8 cellular contexts compared by ENCODE assay signal in genomic region chr6:26156105-26156849, GRCh38.
DNase-seq lines count a peak whose midpoint lies in the region; ATAC-seq and TF ChIP-seq lines count a peak whose summit lies in the region.

No MANE protein-coding gene starts in this region.

- H3K27ac ChIP-seq in Peyer's patch (peak overlapping the region; percentile 89 to 99 (median 94)), fibroblast of lung (ENCODE audit: insufficient read depth, low read length) (peak overlapping the region; percentile 89)

- no peaks in the 10 kb centered on the region for H3K27me3 ChIP-seq in Peyer's patch
- no peaks in the 10 kb centered on the region for H3K27me3 ChIP-seq in fibroblast of lung (ENCODE audit: control insufficient read depth, insufficient read depth, low read length)

- H3K36me3 ChIP-seq in Peyer's patch (no peaks in the 10 kb centered on the region), fibroblast of lung (ENCODE audit: control insufficient read depth, insufficient read depth, low read length) (no peaks in the 10 kb centered on the region)

- peak overlapping the region; percentile 90 for H3K9ac ChIP-seq in fibroblast of lung (ENCODE audit: insufficient read depth, low read length)

- H3K4me1 ChIP-seq in Peyer's patch (peaks cover 0 to 11% (median 4%) of the 10 kb centered on the region in 4 donors), fibroblast of lung (ENCODE audit: control insufficient read depth, extremely low read depth, insufficient read depth, low read length) (peaks cover 3% of the 10 kb centered on the region)

- no peaks in the 10 kb centered on the region for H3K9me3 Mint-ChIP-seq in activated T-helper 17 cell treated with anti-CD3 and anti-CD28 coated beads, Interleukin-2, amount 50 U/mL, for 72 hours
- H3K9me3 Mint-ChIP-seq in naive thymus-derived CD8-positive, alpha-beta T cell: no peaks in the 10 kb centered on the region
- H3K9me3 Mint-ChIP-seq in stimulated activated memory B cell treated with anti-CD40 and anti-IgM and Interleukin-4, amounts not matched to agents 10 μg/mL and 1 μg/mL and 100 μg/mL, for 72 hours: no peaks in the 10 kb centered on the region

- peak overlapping the region; percentile 69 for H2AFZ ChIP-seq in fibroblast of lung (ENCODE audit: low read length)

- POLR2A ChIA-PET in naive thymus-derived CD8-positive, alpha-beta T cell (lab: Charles Lee): interaction anchor here (0.6 to 8.4 kb wide), 53 partner anchors 9 to 1738 kb away, joined by 3 to 1613 read pairs (median 16); partner anchors contain the start of genes HFE, RIPOR2 and ZNF184

- no peaks in the 10 kb centered on the region for H3K79me2 ChIP-seq in fibroblast of lung (ENCODE audit: control insufficient read depth, insufficient read depth, low read length)

- H3K4me3 Mint-ChIP-seq in activated T-helper 17 cell treated with anti-CD3 and anti-CD28 coated beads, Interleukin-2, amount 50 U/mL, for 72 hours: peak overlapping the region; percentile 88
- peak overlapping the region; percentile 89 to 99 (median 96) for H3K4me3 Mint-ChIP-seq in naive thymus-derived CD8-positive, alpha-beta T cell
- peak overlapping the region; percentile 95 for H3K4me3 Mint-ChIP-seq in stimulated activated memory B cell treated with anti-CD40 and anti-IgM and Interleukin-4, amounts not matched to agents 10 μg/mL and 1 μg/mL and 100 μg/mL, for 72 hours

- peaks cover 52% of the 10 kb centered on the region for H3K36me3 Mint-ChIP-seq in activated T-helper 17 cell treated with anti-CD3 and anti-CD28 coated beads, Interleukin-2, amount 50 U/mL, for 72 hours (ENCODE audit: low read depth)
- peaks cover 0 to 3% (median 2%) of the 10 kb centered on the region in 3 donors for H3K36me3 Mint-ChIP-seq in naive thymus-derived CD8-positive, alpha-beta T cell
- peaks cover 13% of the 10 kb centered on the region for H3K36me3 Mint-ChIP-seq in stimulated activated memory B cell treated with anti-CD40 and anti-IgM and Interleukin-4, amounts not matched to agents 10 μg/mL and 1 μg/mL and 100 μg/mL, for 72 hours

- peaks cover 25% of the 10 kb centered on the region for H3K4me1 Mint-ChIP-seq in activated T-helper 17 cell treated with anti-CD3 and anti-CD28 coated beads, Interleukin-2, amount 50 U/mL, for 72 hours
- H3K4me1 Mint-ChIP-seq in naive thymus-derived CD8-positive, alpha-beta T cell: peaks cover 24 to 44% (median 39%) of the 10 kb centered on the region in 4 donors
- peaks cover 31% of the 10 kb centered on the region for H3K4me1 Mint-ChIP-seq in stimulated activated memory B cell treated with anti-CD40 and anti-IgM and Interleukin-4, amounts not matched to agents 10 μg/mL and 1 μg/mL and 100 μg/mL, for 72 hours

- peak in 1 of 6 experiments; percentile 4 for TF ChIP-seq CTCF in Peyer's patch (IDR thresholded peaks at IDR 0.05)
- no peak for TF ChIP-seq CTCF in fibroblast of lung (conservative IDR thresholded peaks at IDR 0.05 in 1 of 2, IDR thresholded peaks at IDR 0.05 in 1 of 2; ENCODE audit: low read depth in 1 of 2, low read length in 2 of 2)

- peak; percentile 53 for DNase-seq in DMS153 treated with DMSO at 0.1 percent for 48 hours (lab: John Stamatoyannopoulos, UW; ENCODE audit: unreplicated experiment)
- peak; percentile 87 for DNase-seq in Jurkat, Clone E6-1 (ENCODE audit: low read depth, low spot score)
- peak; percentile 94 to 98 (median 96) for DNase-seq in Peyer's patch
- DNase-seq in fibroblast of lung (ENCODE audit: low read depth in 2 of 2): peak; percentile 81 to 90
- DNase-seq in naive thymus-derived CD8-positive, alpha-beta T cell: peak; percentile 73 to 96 (median 88)

- H4K20me1 ChIP-seq in fibroblast of lung (ENCODE audit: control insufficient read depth, extremely low read depth, insufficient read depth, low read length): no peaks in the 10 kb centered on the region

- H3K4me2 ChIP-seq in fibroblast of lung (ENCODE audit: extremely low read depth, insufficient read depth, low read length): peak overlapping the region; percentile 89

- H3K9me3 ChIP-seq in Peyer's patch: no peaks in the 10 kb centered on the region
- no peaks in the 10 kb centered on the region for H3K9me3 ChIP-seq in fibroblast of lung (ENCODE audit: control insufficient read depth, insufficient read depth, low read depth, low read length)

- ATAC-seq in GM21619 (IDR thresholded peaks at IDR 0.05; ENCODE audit: unreplicated experiment): peak; percentile 44
- ATAC-seq in activated T-helper 17 cell treated with anti-CD3 and anti-CD28 coated beads, Interleukin-2, amount 50 U/mL, for 72 hours (replicated peaks): peak; percentile 57
- ATAC-seq in naive thymus-derived CD8-positive, alpha-beta T cell: peak; percentile 48 to 58
- peak; percentile 81 for ATAC-seq in stimulated activated memory B cell treated with anti-CD40 and anti-IgM and Interleukin-4, amounts not matched to agents 10 μg/mL and 1 μg/mL and 100 μg/mL, for 72 hours

- no peaks in the 10 kb centered on the region for H3K27me3 Mint-ChIP-seq in activated T-helper 17 cell treated with anti-CD3 and anti-CD28 coated beads, Interleukin-2, amount 50 U/mL, for 72 hours
- H3K27me3 Mint-ChIP-seq in naive thymus-derived CD8-positive, alpha-beta T cell: no peaks in the 10 kb centered on the region
- H3K27me3 Mint-ChIP-seq in stimulated activated memory B cell treated with anti-CD40 and anti-IgM and Interleukin-4, amounts not matched to agents 10 μg/mL and 1 μg/mL and 100 μg/mL, for 72 hours: no peaks in the 10 kb centered on the region

- H3K4me3 ChIP-seq in Jurkat, Clone E6-1 (ENCODE audit: low read length): peak overlapping the region; percentile 67
- H3K4me3 ChIP-seq in Peyer's patch (peak overlapping the region; percentile 52 to 79 (median 64)), fibroblast of lung (replicated peaks in 1 of 4; ENCODE audit: control extremely low read depth in 1 of 4, insufficient read depth in 1 of 4, low read depth in 3 of 4, low read length in 4 of 4) (peak overlapping the region; percentile 67 to 87 (median 76))

- TF ChIP-seq POLR2A in Peyer's patch (IDR thresholded peaks at IDR 0.05): peak; percentile 100

- peak overlapping the region; percentile 99 for H3K27ac Mint-ChIP-seq in activated T-helper 17 cell treated with anti-CD3 and anti-CD28 coated beads, Interleukin-2, amount 50 U/mL, for 72 hours
- H3K27ac Mint-ChIP-seq in naive thymus-derived CD8-positive, alpha-beta T cell: peak overlapping the region; percentile 92 to 100 (median 98)
- H3K27ac Mint-ChIP-seq in stimulated activated memory B cell treated with anti-CD40 and anti-IgM and Interleukin-4, amounts not matched to agents 10 μg/mL and 1 μg/mL and 100 μg/mL, for 72 hours: peak overlapping the region; percentile 99

Comparison
In these comparisons a context has a peak if more than half of its experiments do, and no peak if none do; other contexts are left out.
1. Peak in every context shown above with its lines: DNase-seq, ATAC-seq, H3K4me3 ChIP-seq and H3K27ac ChIP-seq.